Comparison of ENCODE assay signal across 10 cellular contexts in the genomic region with DNA sequence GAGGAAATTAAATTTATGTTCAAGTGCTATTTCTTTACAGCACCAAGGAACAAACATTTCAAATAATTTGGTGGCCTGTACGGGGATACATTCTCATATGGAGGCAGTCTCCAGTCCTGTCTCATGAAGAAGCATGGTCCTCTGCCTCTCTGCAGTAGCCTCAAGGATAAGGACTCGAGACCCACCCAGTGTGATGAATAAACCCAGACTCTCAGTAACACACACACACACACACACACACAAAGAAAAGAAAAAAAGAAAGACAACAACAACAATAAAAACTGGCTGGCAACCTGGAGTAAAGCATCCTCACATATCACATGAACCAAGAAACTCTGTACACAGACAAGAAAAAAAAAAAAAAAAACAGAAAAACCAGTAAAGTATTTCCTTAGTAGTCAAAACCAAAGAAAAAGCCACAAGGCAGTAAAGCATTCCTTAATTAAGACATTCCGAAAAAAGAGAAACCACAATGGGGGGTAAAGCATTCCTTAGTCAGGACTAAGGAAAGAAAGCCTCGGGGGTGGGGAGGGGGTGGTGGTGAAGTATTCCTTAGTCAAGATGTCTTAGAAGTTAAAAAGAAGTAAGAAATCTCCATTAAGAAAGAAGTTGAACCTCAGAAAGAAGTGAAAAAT. TPM values are rescaled to one million over a fixed set of nuclear protein-coding genes. Genes with fewer than 3 reads are reported as not detected.
DNase-seq lines count a peak whose midpoint lies in the region; ATAC-seq and TF ChIP-seq lines count a peak whose summit lies in the region.
"Had no signal": no experiment of that assay in that cellular context is flagged by ENCODE, and none has a peak within 500 bp of the region (broad histone marks: within the 10 kb centered on the region; RNA-seq: fewer than 3 reads in every experiment).

No MANE protein-coding gene starts in this region.

- H3K4me2 ChIP-seq in mammary epithelial cell (ENCODE audit: insufficient read depth, low read depth, low read length) = peak overlapping the region; percentile 83

- no peaks in the 10 kb centered on the region for H3K36me3 ChIP-seq in mammary epithelial cell (ENCODE audit: insufficient read depth, low read length)
- no peaks in the 10 kb centered on the region for H3K36me3 ChIP-seq in suprapubic skin
- no peaks in the 10 kb centered on the region for H3K36me3 ChIP-seq in body of pancreas (replicated peaks in 1 of 2; ENCODE audit: insufficient read depth in 1 of 2, low read depth in 2 of 2)
- no peaks in the 10 kb centered on the region for H3K36me3 ChIP-seq in colonic mucosa

- dilution Hi-C loops in mammary epithelial cell (cut with HindIII; ENCODE audit: low sequenced_read_pairs) = no loop called here

- peaks cover 5% of the 10 kb centered on the region for H3K9me3 ChIP-seq in mammary epithelial cell (replicated peaks; ENCODE audit: insufficient read depth, low read length)
- no peaks in the 10 kb centered on the region for H3K9me3 ChIP-seq in suprapubic skin
- no peaks in the 10 kb centered on the region for H3K9me3 ChIP-seq in body of pancreas
- H3K9me3 ChIP-seq in T-helper 17 cell (ENCODE audit: control insufficient read depth, low read length, poor library complexity, severe bottlenecking) = peaks cover 3% of the 10 kb centered on the region
- H3K9me3 ChIP-seq in colonic mucosa = no peaks in the 10 kb centered on the region

- intact Hi-C loops in mammary epithelial cell (cut with micrococcal nuclease) (loop anchor here (2.0 kb wide), 1 partner anchor 53 kb away; no protein-coding TSS in a partner anchor), body of pancreas (cut with DNase I) (loop anchor here (10.0 kb wide), 1 partner anchor 255 kb away; no protein-coding TSS in a partner anchor), colonic mucosa (cut with DNase I) (no loop called here)

- TSS peak; percentile 26 for BruUV-seq in mammary epithelial cell (replicated peaks; lab: Mats Ljungman, UMichigan)

- H3K9ac ChIP-seq in mammary epithelial cell (ENCODE audit: insufficient read depth, low read length) (peak overlapping the region; percentile 63), colonic mucosa (ENCODE audit: low read depth in 2 of 2, low read length in 2 of 2) (no peak overlapping the region)

- H3K27me3 Mint-ChIP-seq in T-helper 17 cell = peaks cover 21% of the 10 kb centered on the region

- in situ Hi-C loops in mammary epithelial cell (cut with MboI; ENCODE audit: low sequenced_read_pairs in 2 of 2) = no loop called here

- H3K27ac ChIP-seq in mammary epithelial cell (ENCODE audit: insufficient read depth, low read depth, low read length) (peak overlapping the region; percentile 93), suprapubic skin (peak overlapping the region; percentile 70), body of pancreas (peak overlapping the region in 2 of 4 donors; percentile 26 to 58), colonic mucosa (no peak overlapping the region)

- H2AFZ ChIP-seq in mammary epithelial cell (ENCODE audit: low read depth, low read length) = peak overlapping the region; percentile 90

- no peaks in the 10 kb centered on the region for H3K79me2 ChIP-seq in mammary epithelial cell (ENCODE audit: insufficient read depth, low read length)

- peaks cover 10% of the 10 kb centered on the region for H3K4me1 Mint-ChIP-seq in T-helper 17 cell

- H3K4me3 Mint-ChIP-seq in T-helper 17 cell = no peak overlapping the region

- H3K36me3 Mint-ChIP-seq in T-helper 17 cell (ENCODE audit: low read depth) = no peaks in the 10 kb centered on the region

- DNase-seq in HT1080 (ENCODE audit: low read depth) = peak; percentile 63
- peak; percentile 59 for DNase-seq in mammary epithelial cell
- DNase-seq in iPS-NIHi7 (ENCODE audit: extremely low spot score) = peak; percentile 46
- no peak for DNase-seq in suprapubic skin (ENCODE audit: low spot score in 2 of 2)
- DNase-seq in activated T-cell treated with anti-CD3 and anti-CD28 coated beads, Interleukin-2, amount 50 U/mL, for 48 hours = no peak
- no peak for DNase-seq in body of pancreas
- DNase-seq in T-helper 17 cell = no peak
- DNase-seq in colonic mucosa = no peak
- DNase-seq: NCI-H146 had no signal

- H3K4me3 ChIP-seq in mammary epithelial cell (replicated peaks in 1 of 3; ENCODE audit: insufficient read depth in 1 of 3, low read depth in 2 of 3, low read length in 3 of 3) = peak overlapping the region in 1 of 3 experiments; percentile 32
- H3K4me3 ChIP-seq in suprapubic skin = no peak overlapping the region
- no peak overlapping the region for H3K4me3 ChIP-seq in body of pancreas
- no peak overlapping the region for H3K4me3 ChIP-seq in colonic mucosa

- CTCF ChIA-PET in mammary epithelial cell (lab: Charles Lee; ENCODE audit: low non-redundant PET) = no interaction called here

- no peak overlapping the region for H3K27ac Mint-ChIP-seq in T-helper 17 cell

- H3K4me1 ChIP-seq in mammary epithelial cell (ENCODE audit: insufficient read depth, low read length) = peaks cover 59% of the 10 kb centered on the region
- peaks cover 37% of the 10 kb centered on the region for H3K4me1 ChIP-seq in suprapubic skin
- H3K4me1 ChIP-seq in body of pancreas = peaks cover 19% of the 10 kb centered on the region
- no peaks in the 10 kb centered on the region for H3K4me1 ChIP-seq in colonic mucosa

- H4K20me1 ChIP-seq in mammary epithelial cell (ENCODE audit: insufficient read depth, low read length) = no peaks in the 10 kb centered on the region

- TF ChIP-seq POLR2A in suprapubic skin (IDR thresholded peaks at IDR 0.05) (no peak), body of pancreas (IDR thresholded peaks at IDR 0.05) (no peak)

- 0% methylated on average over 4 of the region's 4 CpGs for WGBS in mammary epithelial cell (ENCODE audit: low coverage, missing lambda C conversion rate)
- WGBS in suprapubic skin = 51% methylated on average over 4 of the region's 4 CpGs
- WGBS in body of pancreas, 2 donors = 89 to 90% methylated on average over 4 of the region's 4 CpGs

- no peak for TF ChIP-seq EP300 in suprapubic skin (IDR thresholded peaks at IDR 0.05)

- ATAC-seq in body of pancreas (no peak), T-helper 17 cell (no peak)

- TF ChIP-seq CTCF in mammary epithelial cell (conservative IDR thresholded peaks at IDR 0.05 in 1 of 2, IDR thresholded peaks at IDR 0.05 in 1 of 2; ENCODE audit: extremely low read depth in 1 of 2, insufficient read depth in 1 of 2, low read depth in 1 of 2, low read length in 2 of 2) (no peak), suprapubic skin (IDR thresholded peaks at IDR 0.05) (no peak), body of pancreas (IDR thresholded peaks at IDR 0.05) (no peak), colonic mucosa (IDR thresholded peaks at IDR 0.05) (no peak)

- H3K27me3 ChIP-seq in mammary epithelial cell (ENCODE audit: insufficient read depth, low read length) (no peaks in the 10 kb centered on the region), suprapubic skin (no peaks in the 10 kb centered on the region), body of pancreas (no peaks in the 10 kb centered on the region), colonic mucosa (no peaks in the 10 kb centered on the region)

RNA-seq across cellular contexts. Expression of a gene that starts 28.4 kb away (rescaled TPM):
- total RNA-seq in HT1080 (2014; rRNA removed; shearing (Covaris generic)) = not detected in 2 replicates
- polyA plus RNA-seq in HT1080 (2015; cell fraction: cytosol; rRNA removed) = not detected in 2 replicates
- 0.38 TPM in 1 of 2 replicates, not detected in the other for polyA plus RNA-seq in HT1080 (2015; cell fraction: nucleus; rRNA removed)
- under 1 TPM in 1 of 2 donors, not detected in 1; 0.67 TPM for total RNA-seq in mammary epithelial cell
- not detected for polyA plus RNA-seq in mammary epithelial cell
- not detected for polyA minus RNA-seq in mammary epithelial cell
- 10 to 100 TPM in 3 of 4 donors, 1 to 10 TPM in 1; 3.1 to 15.5 (median 14.4) TPM for total RNA-seq in suprapubic skin
- total RNA-seq in body of pancreas = 1 to 10 TPM in 1 of 2 donors, under 1 TPM in 1; 0.99 to 3.1 TPM
- not detected for total RNA-seq in T-helper 17 cell
- total RNA-seq in colonic mucosa = not detected
- total RNA-seq: lung microvascular endothelial cell had no signal

RNA-seq across cellular contexts. Expression of a gene that starts 34.8 kb away (rescaled TPM):
- not detected in 2 replicates for total RNA-seq in HT1080 (2014; rRNA removed; shearing (Covaris generic))
- not detected in 2 replicates for polyA plus RNA-seq in HT1080 (2015; cell fraction: cytosol; rRNA removed)
- polyA plus RNA-seq in HT1080 (2015; cell fraction: nucleus; rRNA removed) = not detected in 2 replicates
- total RNA-seq in mammary epithelial cell = under 1 TPM in 1 of 2 donors, not detected in 1; 0.17 TPM
- polyA plus RNA-seq in mammary epithelial cell = not detected
- not detected for polyA minus RNA-seq in mammary epithelial cell
- total RNA-seq in suprapubic skin = 10 to 100 TPM in 1 of 4 donors, 1 to 10 TPM in 3; 3.8 to 23.1 (median 6.9) TPM
- 10 to 100 TPM in 1 of 2 donors, 1 to 10 TPM in 1; 9.2 to 18.9 TPM for total RNA-seq in body of pancreas
- total RNA-seq in T-helper 17 cell = not detected
- 1 to 10 TPM; 1.1 to 1.3 TPM for total RNA-seq in colonic mucosa

Comparison
In these comparisons a context has a peak if more than half of its experiments do, and no peak if none do; other contexts are left out.
1. DNase-seq: peak in HT1080 (single experiment), mammary epithelial cell (single experiment) and iPS-NIHi7 (single experiment); none in suprapubic skin (0 of 2), activated T-cell treated with anti-CD3 and anti-CD28 coated beads, Interleukin-2, amount 50 U/mL, for 48 hours (0 of 2), body of pancreas (0 of 4), T-helper 17 cell (0 of 3) and colonic mucosa (single experiment).